10 cellular contexts compared by ENCODE assay signal in the genomic region with DNA sequence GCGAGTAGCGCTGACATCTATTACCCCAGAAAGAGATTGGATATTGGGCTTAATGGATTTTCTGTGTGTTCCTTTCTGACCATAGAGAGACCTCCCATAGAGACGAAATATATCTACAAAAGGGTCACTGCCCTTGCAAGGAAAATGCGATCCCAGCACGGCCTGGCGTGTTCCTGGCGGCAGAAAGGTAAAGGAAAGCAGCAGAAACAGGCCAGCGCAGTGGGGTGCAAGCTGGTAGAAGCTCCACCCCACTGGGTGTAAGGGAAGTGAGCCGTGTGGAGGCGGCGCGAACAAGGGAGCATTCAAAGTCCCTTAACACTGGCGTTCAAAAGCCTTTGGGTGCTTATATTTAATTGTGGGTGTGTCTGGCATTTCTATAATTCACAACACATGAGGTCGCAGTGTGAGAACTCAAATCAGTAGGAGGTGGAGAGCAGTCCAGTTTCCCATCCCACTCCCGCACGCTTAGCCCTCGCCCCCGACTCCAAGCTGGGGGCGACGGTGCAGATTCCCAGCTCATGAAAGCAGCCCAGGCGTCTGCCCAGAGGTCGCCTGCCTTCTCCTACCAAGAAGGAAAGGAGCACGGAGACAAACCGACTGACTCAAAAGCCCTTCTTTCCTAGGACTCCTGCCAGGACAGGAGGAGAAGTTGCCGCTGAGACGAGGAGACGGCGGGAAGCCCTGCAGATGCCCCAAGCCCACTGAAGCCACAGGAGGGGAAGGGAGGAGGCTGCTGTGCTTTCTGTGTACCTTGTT.
DNase-seq lines count a peak whose midpoint lies in the region; ATAC-seq and TF ChIP-seq lines count a peak whose summit lies in the region.
"Had no signal": no experiment of that assay in that cellular context is flagged by ENCODE, and none has a peak within 500 bp of the region (broad histone marks: within the 10 kb centered on the region; RNA-seq: fewer than 3 reads in every experiment).

No MANE protein-coding gene starts in this region.

- peak overlapping the region; percentile 70 for H3K4me3 ChIP-seq in CD4-positive, CD25-positive, alpha-beta regulatory T cell (ENCODE audit: low read depth, low read length)
- no peak overlapping the region for H3K4me3 ChIP-seq in astrocyte of the spinal cord (ENCODE audit: low read depth, low read length)
- H3K4me3 ChIP-seq: GM12878 had no signal

- intact Hi-C loops in activated CD4-positive, alpha-beta T cell treated with anti-CD3 and anti-CD28 coated beads, Interleukin-2, amount 10 ng/mL, durations not matched to agents 24 days and 14 days (cut with micrococcal nuclease): loop anchor here (2.0 to 5.0 kb wide), 5 partner anchors 34 to 474 kb away; no protein-coding TSS in a partner anchor

- peak; percentile 53 to 94 (median 78) for DNase-seq in CD4-positive, CD25-positive, alpha-beta regulatory T cell
- peak; percentile 88 for DNase-seq in activated CD4-positive, alpha-beta T cell treated with anti-CD3 and anti-CD28 coated beads, Interleukin-2, amount 10 ng/mL, durations not matched to agents 24 days and 14 days
- DNase-seq in astrocyte of the spinal cord (ENCODE audit: low read depth, low spot score) (peak; percentile 39), retina (peak; percentile 69), HFFc6 (no peak), NCI-H526 (lab: John Stamatoyannopoulos, UW) (no peak), cerebellar nuclear complex (lab: John Stamatoyannopoulos, UW) (no peak)
- DNase-seq: IMR-90 had no signal

- peak overlapping the region; percentile 87 for H3K27ac ChIP-seq in CD4-positive, CD25-positive, alpha-beta regulatory T cell (ENCODE audit: insufficient read depth, low read length, poor library complexity, severe bottlenecking)

- in situ Hi-C loops in astrocyte of the spinal cord (cut with HindIII; ENCODE audit: low sequenced_read_pairs): no loop called here

- peaks cover 0 to 2% (median 0%) of the 10 kb centered on the region in 7 donors for H3K9me3 Mint-ChIP-seq in CD4-positive, CD25-positive, alpha-beta regulatory T cell
- H3K9me3 Mint-ChIP-seq in activated CD4-positive, alpha-beta T cell treated with anti-CD3 and anti-CD28 coated beads, Interleukin-2, amount 10 ng/mL, durations not matched to agents 24 days and 14 days: peaks cover 3% of the 10 kb centered on the region
- peaks cover 6% of the 10 kb centered on the region for H3K9me3 Mint-ChIP-seq in HFFc6

- H3K4me1 Mint-ChIP-seq in CD4-positive, CD25-positive, alpha-beta regulatory T cell: peaks cover 46 to 95% (median 77%) of the 10 kb centered on the region in 4 donors
- H3K4me1 Mint-ChIP-seq in activated CD4-positive, alpha-beta T cell treated with anti-CD3 and anti-CD28 coated beads, Interleukin-2, amount 10 ng/mL, durations not matched to agents 24 days and 14 days: peaks cover 70% of the 10 kb centered on the region
- H3K4me1 Mint-ChIP-seq in HFFc6 (ENCODE audit: low read depth): no peaks in the 10 kb centered on the region; the same call in 1 of the 2 replicates

- no peaks in the 10 kb centered on the region for H3K36me3 ChIP-seq in CD4-positive, CD25-positive, alpha-beta regulatory T cell (ENCODE audit: control insufficient read depth, insufficient read depth, low read length)

- H3K27me3 ChIP-seq in CD4-positive, CD25-positive, alpha-beta regulatory T cell (ENCODE audit: control insufficient read depth, insufficient read depth, low read length): no peaks in the 10 kb centered on the region

- no peaks in the 10 kb centered on the region for H3K27me3 Mint-ChIP-seq in CD4-positive, CD25-positive, alpha-beta regulatory T cell
- no peaks in the 10 kb centered on the region for H3K27me3 Mint-ChIP-seq in activated CD4-positive, alpha-beta T cell treated with anti-CD3 and anti-CD28 coated beads, Interleukin-2, amount 10 ng/mL, durations not matched to agents 24 days and 14 days
- peaks cover 9% of the 10 kb centered on the region for H3K27me3 Mint-ChIP-seq in HFFc6 (ENCODE audit: insufficient read depth)

- H3K36me3 Mint-ChIP-seq in CD4-positive, CD25-positive, alpha-beta regulatory T cell: peaks cover 7% of the 10 kb centered on the region
- no peaks in the 10 kb centered on the region for H3K36me3 Mint-ChIP-seq in activated CD4-positive, alpha-beta T cell treated with anti-CD3 and anti-CD28 coated beads, Interleukin-2, amount 10 ng/mL, durations not matched to agents 24 days and 14 days (ENCODE audit: low read depth)
- no peaks in the 10 kb centered on the region for H3K36me3 Mint-ChIP-seq in HFFc6 (ENCODE audit: low read depth)

- peaks cover 82% of the 10 kb centered on the region for H3K4me1 ChIP-seq in CD4-positive, CD25-positive, alpha-beta regulatory T cell (ENCODE audit: control insufficient read depth, insufficient read depth, low read length, poor library complexity, severe bottlenecking)

- no peaks in the 10 kb centered on the region for H3K9me3 ChIP-seq in CD4-positive, CD25-positive, alpha-beta regulatory T cell (ENCODE audit: control insufficient read depth in 2 of 2, low read length in 2 of 2)

- peak; percentile 61 to 62 for ATAC-seq in CD4-positive, CD25-positive, alpha-beta regulatory T cell (ENCODE audit: low read depth in 2 of 2)
- ATAC-seq in GM18868 (IDR thresholded peaks at IDR 0.05; ENCODE audit: unreplicated experiment): no peak
- ATAC-seq: GM12878 had no signal

- H3K27ac Mint-ChIP-seq in CD4-positive, CD25-positive, alpha-beta regulatory T cell: peak overlapping the region; percentile 98 to 99 (median 99)
- peak overlapping the region; percentile 92 for H3K27ac Mint-ChIP-seq in activated CD4-positive, alpha-beta T cell treated with anti-CD3 and anti-CD28 coated beads, Interleukin-2, amount 10 ng/mL, durations not matched to agents 24 days and 14 days
- H3K27ac Mint-ChIP-seq in HFFc6: no peak overlapping the region

- H3K4me3 Mint-ChIP-seq in CD4-positive, CD25-positive, alpha-beta regulatory T cell: peak overlapping the region; percentile 80 to 91 (median 84)
- peak overlapping the region; percentile 83 for H3K4me3 Mint-ChIP-seq in activated CD4-positive, alpha-beta T cell treated with anti-CD3 and anti-CD28 coated beads, Interleukin-2, amount 10 ng/mL, durations not matched to agents 24 days and 14 days
- no peak overlapping the region for H3K4me3 Mint-ChIP-seq in HFFc6

- TF ChIP-seq CTCF in astrocyte of the spinal cord (IDR thresholded peaks at IDR 0.05; ENCODE audit: low read depth, low read length): no peak
- no peak for TF ChIP-seq CTCF in HFFc6 (IDR thresholded peaks at IDR 0.05)

Comparison
In these comparisons a context has a peak if more than half of its experiments do, and no peak if none do; other contexts are left out.
1. DNase-seq: peak in CD4-positive, CD25-positive, alpha-beta regulatory T cell (3 of 3), activated CD4-positive, alpha-beta T cell treated with anti-CD3 and anti-CD28 coated beads, Interleukin-2, amount 10 ng/mL, durations not matched to agents 24 days and 14 days (single experiment), astrocyte of the spinal cord (single experiment) and retina (single experiment); none in HFFc6 (single experiment), NCI-H526 (0 of 2) and cerebellar nuclear complex (0 of 2).